ENCODE assay signal across 8 cellular contexts in genomic region chr10:3784510-3785250, GRCh38. TPM values are rescaled to one million over a fixed set of nuclear protein-coding genes. Genes with fewer than 3 reads are reported as not detected.
A peak's percentile ranks its signal among the peaks of the same experiment; 100 is the strongest.
DNase-seq lines count a peak whose midpoint lies in the region; ATAC-seq and TF ChIP-seq lines count a peak whose summit lies in the region.

Gene KLF6 (minus strand): TSS chr10:3785209. CDS start chr10:3785014, 195 bp downstream.

- H3K4me3 Mint-ChIP-seq in immature natural killer cell = peak within 1 kb of the TSS; percentile 92 to 98 (median 95)

- peaks cover 36 to 47% (median 39%) of the 10 kb centered on the region in 3 donors for H3K36me3 Mint-ChIP-seq in immature natural killer cell

- TF ChIP-seq CTCF in HCT116 (IDR thresholded peaks at IDR 0.05 in 2 of 3, conservative IDR thresholded peaks at IDR 0.05 in 1 of 3; ENCODE audit: borderline replicate concordance in 1 of 3, insufficient read depth in 1 of 3, low read depth in 2 of 3, low read length in 2 of 3) = no peak
- no peak for TF ChIP-seq CTCF in OCI-LY1 (IDR thresholded peaks at IDR 0.05; ENCODE audit: low read length)
- TF ChIP-seq CTCF in breast epithelium (IDR thresholded peaks at IDR 0.05) = no peak

- peak within 1 kb of the TSS; percentile 98 for H3K27ac ChIP-seq in HCT116 (ENCODE audit: low read depth, low read length)
- H3K27ac ChIP-seq in OCI-LY1 (ENCODE audit: low read depth, low read length, poor library complexity, severe bottlenecking) = peak within 1 kb of the TSS; percentile 85
- H3K27ac ChIP-seq in breast epithelium = peak within 1 kb of the TSS; percentile 100
- H3K27ac ChIP-seq in skin epidermis = peak within 1 kb of the TSS; percentile 99 to 100 (median 100)

- peaks cover 25 to 40% of the 10 kb centered on the region in 2 experiments for H3K36me3 ChIP-seq in HCT116 (ENCODE audit: control insufficient read depth in 1 of 2, insufficient read depth in 2 of 2, low read length in 2 of 2)
- H3K36me3 ChIP-seq in OCI-LY1 (ENCODE audit: insufficient read depth, low read length) = peaks cover 25% of the 10 kb centered on the region
- no peaks in the 10 kb centered on the region for H3K36me3 ChIP-seq in breast epithelium

- H3K27ac Mint-ChIP-seq in immature natural killer cell = peak within 1 kb of the TSS; percentile 98 to 99 (median 99)

- DNase-seq in DMS 273 (lab: John Stamatoyannopoulos, UW; ENCODE audit: unreplicated experiment) (peak; percentile 46), DMS 273 treated with DMSO at 0.1 percent for 48 hours (lab: John Stamatoyannopoulos, UW) (no peak), HCT116 (ENCODE audit: low read depth, low spot score) (no peak), breast epithelium (ENCODE audit: low spot score in 2 of 2) (no peak), immature natural killer cell (no peak), NCI-H510A treated with DMSO at 0.1 percent for 48 hours (lab: John Stamatoyannopoulos, UW) (no peak)

- H3K9me3 ChIP-seq in HCT116 (ENCODE audit: control insufficient read depth in 1 of 2, insufficient read depth in 1 of 2, low read depth in 1 of 2, low read length in 2 of 2) = no peaks in the 10 kb centered on the region
- no peaks in the 10 kb centered on the region for H3K9me3 ChIP-seq in OCI-LY1 (ENCODE audit: low read length)
- H3K9me3 ChIP-seq in breast epithelium = peaks cover 0 to 8% of the 10 kb centered on the region in 2 donors

- H3F3A ChIP-seq in OCI-LY1 (ENCODE audit: insufficient read depth, low read length) = no peaks in the 10 kb centered on the region

- RAD21 ChIA-PET in HCT116 (lab: Charles Lee; ENCODE audit: low non-redundant PET in 1 of 2, low total read pairs in 2 of 2, uncharacterized antibody in 2 of 2, unreplicated experiment in 2 of 2) = interaction anchor here (0.6 to 1.0 kb wide), 5 partner anchors 25 to 112 kb away, joined by 3 to 8 read pairs (median 5); no protein-coding TSS in a partner anchor

- peaks cover 54% of the 10 kb centered on the region for H3K79me2 ChIP-seq in HCT116 (ENCODE audit: insufficient read depth, low read length)
- H3K79me2 ChIP-seq in OCI-LY1 (ENCODE audit: insufficient read depth, low read length) = peaks cover 30% of the 10 kb centered on the region

- H3K4me3 ChIP-seq in HCT116 (replicated peaks in 1 of 2; ENCODE audit: low read depth in 1 of 2, low read length in 2 of 2) (peak within 1 kb of the TSS; percentile 89 to 91), OCI-LY1 (ENCODE audit: low read depth, low read length, poor library complexity, severe bottlenecking) (peak within 1 kb of the TSS; percentile 100), breast epithelium (peak within 1 kb of the TSS; percentile 61 to 98 (median 72)), skin epidermis (peak within 1 kb of the TSS; percentile 71 to 98 (median 89))

- CTCF ChIA-PET in HCT116 (lab: Charles Lee) = interaction anchor here (0.6 to 1.2 kb wide), 4 partner anchors 9 to 985 kb away, joined by 3 to 4 read pairs (median 3); no protein-coding TSS in a partner anchor

- H3K9me3 Mint-ChIP-seq in immature natural killer cell = no peaks in the 10 kb centered on the region

- H3K4me1 ChIP-seq in HCT116 (ENCODE audit: control insufficient read depth in 1 of 2, insufficient read depth in 2 of 2, low read length in 2 of 2) = peaks cover 42 to 70% of the 10 kb centered on the region in 2 experiments
- H3K4me1 ChIP-seq in OCI-LY1 (ENCODE audit: insufficient read depth, low read length, severe bottlenecking) = peaks cover 34% of the 10 kb centered on the region
- peaks cover 2 to 9% of the 10 kb centered on the region in 2 donors for H3K4me1 ChIP-seq in breast epithelium

- intact Hi-C loops in HCT116 (cut with micrococcal nuclease) = loop anchor here (5.0 to 10.0 kb wide), 2 partner anchors 370 to 878 kb away; no protein-coding TSS in a partner anchor
- intact Hi-C loops in breast epithelium (cut with DNase I; ENCODE audit: low total_unique reads) = loop anchor here (5.0 kb wide), 1 partner anchor 552 kb away; no protein-coding TSS in a partner anchor

- H4K20me1 ChIP-seq in HCT116 (ENCODE audit: insufficient read depth) = peaks cover 21% of the 10 kb centered on the region; the same call in 1 of the 2 replicates
- H4K20me1 ChIP-seq in OCI-LY1 (ENCODE audit: insufficient read depth, low read length) = no peaks in the 10 kb centered on the region

- H3K4me1 Mint-ChIP-seq in immature natural killer cell = peaks cover 42 to 44% of the 10 kb centered on the region in 2 donors

- H2AFZ ChIP-seq in HCT116 (ENCODE audit: low read depth, low read length, poor library complexity, severe bottlenecking) (no peak within 1 kb of the TSS), OCI-LY1 (ENCODE audit: low read length) (no peak within 1 kb of the TSS)

- ATAC-seq in HCT116 = no peak; the same call in none of the 2 replicates

- peak; percentile 47 for TF ChIP-seq POLR2A in HCT116 (IDR thresholded peaks at IDR 0.05; ENCODE audit: borderline replicate concordance, extremely low read depth, insufficient read depth, insufficient read length)
- TF ChIP-seq POLR2A in breast epithelium (IDR thresholded peaks at IDR 0.05) = peak; percentile 51

- POLR2A ChIA-PET in HCT116 (lab: Charles Lee) = interaction anchor here (0.6 to 3.2 kb wide), 53 partner anchors 8 to 1037 kb away, joined by 3 to 83 read pairs (median 5); no protein-coding TSS in a partner anchor

- peak within 1 kb of the TSS; percentile 94 for H3K9ac ChIP-seq in HCT116 (ENCODE audit: low read length)
- peak within 1 kb of the TSS; percentile 99 for H3K9ac ChIP-seq in OCI-LY1 (ENCODE audit: low read length)

- no peak; the same call in 1 of the 2 replicates for TF ChIP-seq RAD21 in HCT116 (IDR thresholded peaks at IDR 0.05; ENCODE audit: low read depth)

- H3K4me2 ChIP-seq in HCT116 (ENCODE audit: low read length) (peak within 1 kb of the TSS; percentile 96), OCI-LY1 (ENCODE audit: low read length) (peak within 1 kb of the TSS; percentile 95)

- no TSS peak for BruUV-seq in HCT116 (replicated peaks; lab: Mats Ljungman, UMichigan)

- H3K9me2 ChIP-seq in HCT116 (ENCODE audit: insufficient read depth) (no peaks in the 10 kb centered on the region), OCI-LY1 (ENCODE audit: low read depth, low read length) (no peaks in the 10 kb centered on the region)

- no peaks in the 10 kb centered on the region for H3K27me3 ChIP-seq in HCT116 (ENCODE audit: insufficient read depth, low read length)
- no peaks in the 10 kb centered on the region for H3K27me3 ChIP-seq in OCI-LY1 (ENCODE audit: insufficient read depth, low read length)
- no peaks in the 10 kb centered on the region for H3K27me3 ChIP-seq in breast epithelium

- peaks cover 55 to 61% (median 56%) of the 10 kb centered on the region in 3 donors for H3K27me3 Mint-ChIP-seq in immature natural killer cell (ENCODE audit: low read depth in 3 of 3)

TF ChIP-seq in HCT116, 20 proteins besides CTCF, POLR2A, EP300 and RAD21:
- TF ChIP-seq, protein P1, sequence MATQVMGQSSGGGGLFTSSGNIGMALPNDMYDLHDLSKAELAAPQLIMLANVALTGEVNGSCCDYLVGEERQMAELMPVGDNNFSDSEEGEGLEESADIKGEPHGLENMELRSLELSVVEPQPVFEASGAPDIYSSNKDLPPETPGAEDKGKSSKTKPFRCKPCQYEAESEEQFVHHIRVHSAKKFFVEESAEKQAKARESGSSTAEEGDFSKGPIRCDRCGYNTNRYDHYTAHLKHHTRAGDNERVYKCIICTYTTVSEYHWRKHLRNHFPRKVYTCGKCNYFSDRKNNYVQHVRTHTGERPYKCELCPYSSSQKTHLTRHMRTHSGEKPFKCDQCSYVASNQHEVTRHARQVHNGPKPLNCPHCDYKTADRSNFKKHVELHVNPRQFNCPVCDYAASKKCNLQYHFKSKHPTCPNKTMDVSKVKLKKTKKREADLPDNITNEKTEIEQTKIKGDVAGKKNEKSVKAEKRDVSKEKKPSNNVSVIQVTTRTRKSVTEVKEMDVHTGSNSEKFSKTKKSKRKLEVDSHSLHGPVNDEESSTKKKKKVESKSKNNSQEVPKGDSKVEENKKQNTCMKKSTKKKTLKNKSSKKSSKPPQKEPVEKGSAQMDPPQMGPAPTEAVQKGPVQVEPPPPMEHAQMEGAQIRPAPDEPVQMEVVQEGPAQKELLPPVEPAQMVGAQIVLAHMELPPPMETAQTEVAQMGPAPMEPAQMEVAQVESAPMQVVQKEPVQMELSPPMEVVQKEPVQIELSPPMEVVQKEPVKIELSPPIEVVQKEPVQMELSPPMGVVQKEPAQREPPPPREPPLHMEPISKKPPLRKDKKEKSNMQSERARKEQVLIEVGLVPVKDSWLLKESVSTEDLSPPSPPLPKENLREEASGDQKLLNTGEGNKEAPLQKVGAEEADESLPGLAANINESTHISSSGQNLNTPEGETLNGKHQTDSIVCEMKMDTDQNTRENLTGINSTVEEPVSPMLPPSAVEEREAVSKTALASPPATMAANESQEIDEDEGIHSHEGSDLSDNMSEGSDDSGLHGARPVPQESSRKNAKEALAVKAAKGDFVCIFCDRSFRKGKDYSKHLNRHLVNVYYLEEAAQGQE (IDR thresholded peaks at IDR 0.05; ENCODE audit: low read depth) = no peak
- peak; percentile 48; the same call in 1 of the 2 replicates for TF ChIP-seq ZFX (IDR thresholded peaks at IDR 0.05)
- TF ChIP-seq POLR2AphosphoS5 (IDR thresholded peaks at IDR 0.05; ENCODE audit: low read depth, low read length) = peak; percentile 51; the same call in 1 of the 2 replicates
- peak; percentile 53; the same call in 1 of the 2 replicates for TF ChIP-seq EGR1 (IDR thresholded peaks at IDR 0.05; ENCODE audit: low read depth)
- TF ChIP-seq SIN3A (IDR thresholded peaks at IDR 0.05; ENCODE audit: low read depth) = peak; percentile 35
- no peak for TF ChIP-seq ATF3 (IDR thresholded peaks at IDR 0.05)

RNA-seq across cellular contexts. Expression of gene KLF6, which starts in this region (rescaled TPM):
- total RNA-seq in HCT116 (2021; ENCODE audit: unreplicated experiment) (82.2 TPM), breast epithelium (100 to 1,000 TPM; 132 to 347 (median 186) TPM)
- polyA plus RNA-seq in HCT116 (2012) = 119 and 155 TPM in 2 replicates
- 100 to 1,000 TPM; 343 to 423 (median 353) TPM for polyA plus RNA-seq in immature natural killer cell
